In the genomic region with DNA sequence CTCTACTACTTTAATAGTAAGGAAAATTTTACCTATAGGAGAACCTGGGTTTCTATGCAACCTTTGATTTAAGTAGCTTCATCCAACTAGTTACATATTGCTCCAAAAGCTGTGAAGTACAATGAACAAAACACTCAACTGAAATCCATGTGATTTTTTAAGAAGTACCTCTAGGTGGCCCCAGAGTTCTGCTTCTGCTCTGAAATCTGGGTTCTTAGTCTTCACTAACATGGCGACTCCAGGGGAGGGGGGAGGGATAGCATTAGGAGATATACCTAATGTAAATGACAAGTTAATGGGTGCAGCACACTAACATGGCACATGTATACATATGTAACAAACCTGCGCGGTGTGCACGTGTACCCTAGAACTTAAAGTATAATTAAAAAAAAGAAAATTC, we compare ENCODE assay signal across 9 cellular contexts.
DNase-seq lines count a peak whose midpoint lies in the region; ATAC-seq, FAIRE-seq and TF ChIP-seq lines count a peak whose summit lies in the region.
"Had no signal": no experiment of that assay in that cellular context is flagged by ENCODE, and none has a peak within 500 bp of the region (broad histone marks: within the 10 kb centered on the region; RNA-seq: fewer than 3 reads in every experiment).

No MANE protein-coding gene starts in this region.

- POLR2A ChIA-PET in AG04450 (lab: Yijun Ruan, JAX) = no interaction called here

- H3K27me3 ChIP-seq in AG04450 (ENCODE audit: control insufficient read depth, insufficient read depth, low read length) = no peaks in the 10 kb centered on the region

- FAIRE-seq in GM12892 (lab: Jason Lieb, UNC) = no peak

- peak; percentile 13 for DNase-seq in AG04450 (ENCODE audit: low read depth, low spot score)
- no peak for DNase-seq in GM13976 (ENCODE audit: low spot score)
- peak; percentile 36 for DNase-seq in NCI-H748 (lab: John Stamatoyannopoulos, UW; ENCODE audit: unreplicated experiment)
- DNase-seq in epithelial cell of esophagus (ENCODE audit: low read depth) = peak; percentile 36
- DNase-seq in KG1 (lab: John Stamatoyannopoulos, UW) = no peak
- DNase-seq in NCI-H2227 treated with DMSO at 0.1 percent for 48 hours (lab: John Stamatoyannopoulos, UW) = no peak
- no peak for DNase-seq in GM12892 (ENCODE audit: insufficient read length)

- H3K4me3 ChIP-seq in AG04450 (ENCODE audit: low read depth, low read length) = no peak overlapping the region
- no peak overlapping the region for H3K4me3 ChIP-seq in epithelial cell of esophagus (ENCODE audit: low read length)

- peak; percentile 78 for ATAC-seq in HG02938 (IDR thresholded peaks at IDR 0.05; ENCODE audit: unreplicated experiment)

- no peaks in the 10 kb centered on the region for H3K9me3 ChIP-seq in AG04450 (ENCODE audit: control insufficient read depth, insufficient read depth, low read length)

- CTCF ChIA-PET in AG04450 (lab: Charles Lee) = interaction anchor here (0.6 to 4.3 kb wide), 16 partner anchors 10 to 1975 kb away, joined by 3 to 21 read pairs (median 4); no protein-coding TSS in a partner anchor

- in situ Hi-C loops in GM13976 (cut with MboI; ENCODE audit: low sequenced_read_pairs, unreplicated experiment) = loop anchor here (25.0 kb wide), 1 partner anchor 345 kb away; no protein-coding TSS in a partner anchor

- TF ChIP-seq POLR2A in GM12892 (IDR thresholded peaks at IDR 0.05; ENCODE audit: low read depth, low read length) = no peak

- no peak overlapping the region for H3K27ac ChIP-seq in AG04450 (ENCODE audit: low read depth, low read length)
- H3K27ac ChIP-seq: HL-60 had no signal

- TF ChIP-seq CTCF in AG04450 (IDR thresholded peaks at IDR 0.05; ENCODE audit: low read depth, low read length) (peak; percentile 48), GM13976 (IDR thresholded peaks at IDR 0.05; ENCODE audit: borderline replicate concordance, control extremely low read depth, extremely low read depth, insufficient read depth, missing control alignments) (peak; percentile 16), epithelial cell of esophagus (IDR thresholded peaks at IDR 0.05; ENCODE audit: insufficient read depth, low read depth, low read length, missing control alignments) (peak; percentile 25)

Comparison
In these comparisons a context has a peak if more than half of its experiments do, and no peak if none do; other contexts are left out.
1. DNase-seq: peak in AG04450 (single experiment), NCI-H748 (single experiment) and epithelial cell of esophagus (single experiment); none in GM13976 (single experiment), KG1 (single experiment), NCI-H2227 treated with DMSO at 0.1 percent for 48 hours (single experiment) and GM12892 (single experiment).
2. Peak in every context shown above with its lines, with median percentiles within 50 percentile points of each other: CTCF ChIP-seq.